ENCODE assay signal across 4 cellular contexts in the genomic region with DNA sequence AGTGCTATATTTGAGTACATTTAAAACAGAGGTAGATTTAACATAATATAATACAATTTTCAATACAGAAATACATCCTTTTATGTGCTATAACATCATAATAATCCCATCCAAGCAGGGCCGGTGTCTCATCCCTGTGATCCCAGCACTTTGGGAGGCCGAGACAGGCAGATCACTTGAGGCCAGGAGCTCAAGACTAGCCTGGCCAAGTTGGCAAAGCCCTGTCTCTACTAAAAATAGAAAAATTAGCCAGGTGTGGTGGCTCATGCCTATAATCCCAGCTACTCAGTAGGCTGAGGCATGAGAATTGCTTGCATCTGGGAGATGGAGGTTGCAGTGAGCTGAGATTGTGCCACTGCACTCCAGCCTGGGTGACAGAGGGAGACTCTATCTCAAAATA. TPM values are rescaled to one million over a fixed set of nuclear protein-coding genes. Genes with fewer than 3 reads are reported as not detected.
"Had no signal": no experiment of that assay in that cellular context is flagged by ENCODE, and none has a peak within 500 bp of the region (broad histone marks: within the 10 kb centered on the region; RNA-seq: fewer than 3 reads in every experiment).

No MANE protein-coding gene starts in this region.

RNA-seq across cellular contexts. Expression of a gene that starts 11.8 kb away (rescaled TPM):
- total RNA-seq: H4, HepG2, HT1080 had no signal
- polyA plus RNA-seq: IgD-negative memory B cell had no signal
